Comparison of ENCODE assay signal across 1 cellular context in the genomic region with DNA sequence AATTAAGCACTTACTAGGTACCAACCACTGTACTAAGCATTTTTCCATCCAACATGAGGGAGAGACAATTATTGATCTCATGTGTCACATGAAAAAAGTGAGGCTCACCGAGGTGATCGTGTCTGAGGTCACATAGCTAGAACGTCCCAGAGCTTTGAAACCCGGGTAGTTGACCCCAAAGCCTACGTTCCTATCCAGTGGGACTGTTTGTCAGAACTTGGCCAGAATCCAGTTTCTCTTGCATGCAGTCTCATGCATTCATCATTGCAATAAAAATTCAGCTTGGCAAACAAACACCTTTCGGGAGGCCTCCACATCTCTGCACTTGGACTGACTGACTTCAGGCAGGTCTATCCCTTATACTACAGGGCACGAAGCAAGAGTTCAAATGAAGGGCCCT.
TF ChIP-seq lines count a peak whose summit lies in the region.

No MANE protein-coding gene starts in this region.

TF ChIP-seq in SK-N-SH treated with all-trans-retinoic acid at 6 μM for 48 hours, 23 proteins besides CTCF, POLR2A, EP300 and RAD21 (continued from another document):
- no peak for TF ChIP-seq PATZ1 (CRISPR knock-in tag; IDR thresholded peaks at IDR 0.05; ENCODE audit: borderline replicate concordance)
- TF ChIP-seq ESRRG (CRISPR knock-in tag; IDR thresholded peaks at IDR 0.05) = no peak
- no peak for TF ChIP-seq RARB (CRISPR knock-in tag; IDR thresholded peaks at IDR 0.05)
- no peak for TF ChIP-seq SNAI2 (CRISPR knock-in tag; IDR thresholded peaks at IDR 0.05)
- TF ChIP-seq ZNF70 (CRISPR knock-in tag; IDR thresholded peaks at IDR 0.05) = no peak
- no peak for TF ChIP-seq CSRNP3 (CRISPR knock-in tag; IDR thresholded peaks at IDR 0.05)
- no peak for TF ChIP-seq TCF4 (CRISPR knock-in tag; IDR thresholded peaks at IDR 0.05; ENCODE audit: borderline replicate concordance)
- no peak for TF ChIP-seq ISL1 (CRISPR knock-in tag; IDR thresholded peaks at IDR 0.05)
- no peak for TF ChIP-seq OSR1 (CRISPR knock-in tag; IDR thresholded peaks at IDR 0.05)
- TF ChIP-seq CSDC2 (CRISPR knock-in tag; IDR thresholded peaks at IDR 0.05) = no peak
- TF ChIP-seq, protein P1, sequence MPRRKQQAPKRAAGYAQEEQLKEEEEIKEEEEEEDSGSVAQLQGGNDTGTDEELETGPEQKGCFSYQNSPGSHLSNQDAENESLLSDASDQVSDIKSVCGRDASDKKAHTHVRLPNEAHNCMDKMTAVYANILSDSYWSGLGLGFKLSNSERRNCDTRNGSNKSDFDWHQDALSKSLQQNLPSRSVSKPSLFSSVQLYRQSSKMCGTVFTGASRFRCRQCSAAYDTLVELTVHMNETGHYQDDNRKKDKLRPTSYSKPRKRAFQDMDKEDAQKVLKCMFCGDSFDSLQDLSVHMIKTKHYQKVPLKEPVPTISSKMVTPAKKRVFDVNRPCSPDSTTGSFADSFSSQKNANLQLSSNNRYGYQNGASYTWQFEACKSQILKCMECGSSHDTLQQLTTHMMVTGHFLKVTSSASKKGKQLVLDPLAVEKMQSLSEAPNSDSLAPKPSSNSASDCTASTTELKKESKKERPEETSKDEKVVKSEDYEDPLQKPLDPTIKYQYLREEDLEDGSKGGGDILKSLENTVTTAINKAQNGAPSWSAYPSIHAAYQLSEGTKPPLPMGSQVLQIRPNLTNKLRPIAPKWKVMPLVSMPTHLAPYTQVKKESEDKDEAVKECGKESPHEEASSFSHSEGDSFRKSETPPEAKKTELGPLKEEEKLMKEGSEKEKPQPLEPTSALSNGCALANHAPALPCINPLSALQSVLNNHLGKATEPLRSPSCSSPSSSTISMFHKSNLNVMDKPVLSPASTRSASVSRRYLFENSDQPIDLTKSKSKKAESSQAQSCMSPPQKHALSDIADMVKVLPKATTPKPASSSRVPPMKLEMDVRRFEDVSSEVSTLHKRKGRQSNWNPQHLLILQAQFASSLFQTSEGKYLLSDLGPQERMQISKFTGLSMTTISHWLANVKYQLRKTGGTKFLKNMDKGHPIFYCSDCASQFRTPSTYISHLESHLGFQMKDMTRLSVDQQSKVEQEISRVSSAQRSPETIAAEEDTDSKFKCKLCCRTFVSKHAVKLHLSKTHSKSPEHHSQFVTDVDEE (CRISPR knock-in tag; IDR thresholded peaks at IDR 0.05) = no peak
